Comparison of ENCODE assay signal across 8 cellular contexts in genomic region chr1:17540255-17541001, GRCh38. TPM values are rescaled to one million over a fixed set of nuclear protein-coding genes. Genes with fewer than 3 reads are reported as not detected.
A peak's percentile ranks its signal among the peaks of the same experiment; 100 is the strongest.
DNase-seq lines count a peak whose midpoint lies in the region; TF ChIP-seq lines count a peak whose summit lies in the region.

No MANE protein-coding gene starts in this region.

- H3K27me3 Mint-ChIP-seq in chondrocyte (ENCODE audit: low read depth) (no peaks in the 10 kb centered on the region), type B pancreatic cell (no peaks in the 10 kb centered on the region)
- peaks cover 62% of the 10 kb centered on the region for H3K27me3 Mint-ChIP-seq in activated T-cell treated with anti-CD3 and anti-CD28 coated beads, Interleukin-2, amount 50 U/mL, for 24 hours

- peak overlapping the region; percentile 62 for H3K4me3 ChIP-seq in lower leg skin (ENCODE audit: low read depth, poor library complexity, severe bottlenecking)

- WGBS in lower leg skin, 2 donors, result 8 to 15% methylated on average over 21 to 26 of the region's 26 CpGs

- H3K4me1 Mint-ChIP-seq in chondrocyte (ENCODE audit: low read depth), result peaks cover 30% of the 10 kb centered on the region
- H3K4me1 Mint-ChIP-seq in type B pancreatic cell (ENCODE audit: unreplicated experiment), result peaks cover 28% of the 10 kb centered on the region
- peaks cover 5% of the 10 kb centered on the region for H3K4me1 Mint-ChIP-seq in activated T-cell treated with anti-CD3 and anti-CD28 coated beads, Interleukin-2, amount 50 U/mL, for 24 hours (ENCODE audit: low read depth)

- H3K27ac Mint-ChIP-seq in chondrocyte (ENCODE audit: unreplicated experiment) (peak overlapping the region; percentile 87), type B pancreatic cell (peak overlapping the region; percentile 66)
- no peak overlapping the region for H3K27ac Mint-ChIP-seq in activated T-cell treated with anti-CD3 and anti-CD28 coated beads, Interleukin-2, amount 50 U/mL, for 24 hours

- no peak for TF ChIP-seq POLR2A in lower leg skin (IDR thresholded peaks at IDR 0.05)

- no peaks in the 10 kb centered on the region for H3K36me3 Mint-ChIP-seq in chondrocyte (ENCODE audit: low read depth)
- H3K36me3 Mint-ChIP-seq in type B pancreatic cell, result peaks cover 3% of the 10 kb centered on the region
- no peaks in the 10 kb centered on the region for H3K36me3 Mint-ChIP-seq in activated T-cell treated with anti-CD3 and anti-CD28 coated beads, Interleukin-2, amount 50 U/mL, for 24 hours (ENCODE audit: low read depth)

- H3K4me3 Mint-ChIP-seq in chondrocyte (ENCODE audit: unreplicated experiment) (peak overlapping the region; percentile 85), type B pancreatic cell (peak overlapping the region; percentile 89)
- no peak overlapping the region for H3K4me3 Mint-ChIP-seq in activated T-cell treated with anti-CD3 and anti-CD28 coated beads, Interleukin-2, amount 50 U/mL, for 24 hours

- TF ChIP-seq CTCF in chondrocyte (IDR thresholded peaks at IDR 0.05), result no peak
- TF ChIP-seq CTCF in lower leg skin (IDR thresholded peaks at IDR 0.05), result no peak
- TF ChIP-seq CTCF in type B pancreatic cell (conservative IDR thresholded peaks at IDR 0.05), result no peak

- H3K9me3 Mint-ChIP-seq in chondrocyte (ENCODE audit: low read depth) (no peaks in the 10 kb centered on the region), type B pancreatic cell (no peaks in the 10 kb centered on the region)
- peaks cover 2% of the 10 kb centered on the region for H3K9me3 Mint-ChIP-seq in activated T-cell treated with anti-CD3 and anti-CD28 coated beads, Interleukin-2, amount 50 U/mL, for 24 hours

- DNase-seq in AG08395 (ENCODE audit: low spot score) (peak; percentile 71), NCI-H1105 treated with DMSO at 0.1 percent for 48 hours (lab: John Stamatoyannopoulos, UW) (peak; percentile 35), chondrocyte (ENCODE audit: low spot score) (no peak), lower leg skin (ENCODE audit: low spot score in 2 of 2) (peak in 1 of 2 donors; percentile 95), type B pancreatic cell (ENCODE audit: extremely low spot score, unreplicated experiment) (peak; percentile 75), DMS153 treated with DMSO at 0.1 percent for 48 hours (lab: John Stamatoyannopoulos, UW; ENCODE audit: unreplicated experiment) (no peak)
- no peak for DNase-seq in activated CD4-positive, alpha-beta T cell treated with anti-CD3 and anti-CD28 coated beads for 1 hour
- DNase-seq in activated T-cell treated with anti-CD3 and anti-CD28 coated beads, Interleukin-2, amount 50 U/mL, for 24 hours, result no peak

- intact Hi-C loops in lower leg skin (cut with DNase I; ENCODE audit: low total_unique reads), result no loop called here

RNA-seq across cellular contexts. Expression of gene ARHGEF10L, which starts 0.9 kb away (rescaled TPM):
- total RNA-seq in chondrocyte (27.3 to 40.6 TPM (median 40.0 TPM) in 3 replicates), lower leg skin (100 to 1,000 TPM in 3 of 4 donors, 10 to 100 TPM in 1; 95.1 to 125 (median 114) TPM), type B pancreatic cell (ENCODE audit: low replicate concordance) (36.0 and 48.0 TPM in 2 replicates)

Comparison
In these comparisons a context has a peak if more than half of its experiments do, and no peak if none do; other contexts are left out.
1. DNase-seq: peak in AG08395 (single experiment), NCI-H1105 treated with DMSO at 0.1 percent for 48 hours (single experiment) and type B pancreatic cell (single experiment); none in chondrocyte (single experiment), activated CD4-positive, alpha-beta T cell treated with anti-CD3 and anti-CD28 coated beads for 1 hour (single experiment), DMS153 treated with DMSO at 0.1 percent for 48 hours (single experiment) and activated T-cell treated with anti-CD3 and anti-CD28 coated beads, Interleukin-2, amount 50 U/mL, for 24 hours (single experiment).